Comparison of ENCODE assay signal across 8 cellular contexts in the genomic region with DNA sequence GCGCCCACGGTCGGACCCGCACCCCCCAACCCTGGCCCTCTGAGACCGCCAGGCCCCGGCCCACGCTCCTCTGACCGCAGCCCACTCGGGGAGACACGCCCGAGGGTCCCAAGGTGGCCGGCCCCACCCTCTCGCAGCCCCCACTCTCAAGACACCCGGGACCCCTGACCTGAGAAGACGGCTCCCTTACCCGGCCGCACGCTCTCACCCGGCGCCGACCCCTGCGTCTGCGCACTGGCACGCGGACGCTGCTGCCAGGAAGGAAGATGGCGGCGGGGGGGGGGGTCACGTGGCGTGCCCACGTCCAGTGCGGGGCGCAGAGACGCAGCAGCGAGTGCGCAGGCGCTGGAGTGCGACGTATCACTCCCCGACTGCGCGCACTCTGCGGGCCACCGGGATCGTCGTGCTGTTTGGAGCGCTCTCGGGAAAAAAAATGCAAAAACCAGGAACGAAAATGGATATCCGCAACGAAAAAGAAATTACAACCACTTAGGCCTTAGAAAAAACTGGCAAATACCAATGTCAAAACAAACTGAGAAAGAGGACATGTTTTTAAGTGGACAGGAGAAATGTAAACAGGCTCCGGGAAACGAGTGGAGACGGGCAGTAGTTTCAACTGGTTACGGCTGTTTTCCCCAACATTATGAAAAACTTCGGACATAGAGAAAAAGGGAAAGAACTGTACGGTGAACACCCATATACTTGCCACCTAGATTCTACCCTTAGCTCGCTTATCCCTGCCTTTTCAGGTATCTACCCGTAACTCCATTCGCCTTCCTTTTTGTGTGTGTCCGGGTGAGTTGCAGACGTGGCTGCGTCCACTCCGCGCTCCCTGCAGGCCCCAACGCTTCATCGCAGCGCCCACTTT. TPM values are rescaled to one million over a fixed set of nuclear protein-coding genes. Genes with fewer than 3 reads are reported as not detected.
DNase-seq lines count a peak whose midpoint lies in the region; ATAC-seq and TF ChIP-seq lines count a peak whose summit lies in the region.

Gene MRPL36, minus strand, starts transcription at position 236 of the 868 bp plus-strand sequence. CDS start 902 bp downstream, outside the sequence.

- H3K9me3 ChIP-seq in colonic mucosa: no peaks in the 10 kb centered on the region

- H3K9ac ChIP-seq in colonic mucosa (ENCODE audit: low read depth in 2 of 2, low read length in 2 of 2): peak within 1 kb of the TSS; percentile 82 to 85

- H3K27me3 ChIP-seq in colonic mucosa: no peaks in the 10 kb centered on the region

- peaks cover 4% of the 10 kb centered on the region for H3K4me1 ChIP-seq in colonic mucosa

- TF ChIP-seq CTCF in colonic mucosa (IDR thresholded peaks at IDR 0.05): no peak

- H3K4me3 Mint-ChIP-seq in activated CD4-positive, alpha-beta T cell treated with anti-CD3 and anti-CD28 coated beads, Interleukin-2, amount 10 ng/mL, durations not matched to agents 24 days and 14 days: peak within 1 kb of the TSS; percentile 90

- H3K9me3 Mint-ChIP-seq in activated CD4-positive, alpha-beta T cell treated with anti-CD3 and anti-CD28 coated beads, Interleukin-2, amount 10 ng/mL, durations not matched to agents 24 days and 14 days: no peaks in the 10 kb centered on the region

- peaks cover 59% of the 10 kb centered on the region for H3K36me3 Mint-ChIP-seq in activated CD4-positive, alpha-beta T cell treated with anti-CD3 and anti-CD28 coated beads, Interleukin-2, amount 10 ng/mL, durations not matched to agents 24 days and 14 days (ENCODE audit: low read depth)

- peak within 1 kb of the TSS; percentile 93 for H3K27ac Mint-ChIP-seq in activated CD4-positive, alpha-beta T cell treated with anti-CD3 and anti-CD28 coated beads, Interleukin-2, amount 10 ng/mL, durations not matched to agents 24 days and 14 days

- peak within 1 kb of the TSS; percentile 81 for H3K4me3 ChIP-seq in colonic mucosa

- H3K4me1 Mint-ChIP-seq in activated CD4-positive, alpha-beta T cell treated with anti-CD3 and anti-CD28 coated beads, Interleukin-2, amount 10 ng/mL, durations not matched to agents 24 days and 14 days: peaks cover 49% of the 10 kb centered on the region

- no peaks in the 10 kb centered on the region for H3K36me3 ChIP-seq in colonic mucosa

- peak; percentile 32 for ATAC-seq in HG03469 (IDR thresholded peaks at IDR 0.05; ENCODE audit: unreplicated experiment)

- intact Hi-C loops in activated CD4-positive, alpha-beta T cell treated with anti-CD3 and anti-CD28 coated beads, Interleukin-2, amount 10 ng/mL, durations not matched to agents 24 days and 14 days (cut with micrococcal nuclease): loop anchor here (2.0 to 10.0 kb wide), 4 partner anchors 38 to 485 kb away; partner anchors contain the start of genes CLPTM1L and LPCAT1
- intact Hi-C loops in colonic mucosa (cut with DNase I): no loop called here

- H3K27me3 Mint-ChIP-seq in activated CD4-positive, alpha-beta T cell treated with anti-CD3 and anti-CD28 coated beads, Interleukin-2, amount 10 ng/mL, durations not matched to agents 24 days and 14 days: no peaks in the 10 kb centered on the region

- peak within 1 kb of the TSS; percentile 80 for H3K27ac ChIP-seq in colonic mucosa

- DNase-seq in Ammon's horn (ENCODE audit: low spot score) (peak; percentile 92), GM19240 (ENCODE audit: insufficient read length, low spot score) (peak; percentile 73), NCI-H69 (lab: John Stamatoyannopoulos, UW) (peak; percentile 97), colonic mucosa (peak; percentile 94), kidney tubule cell (ENCODE audit: low spot score) (peak; percentile 91)
- peak; percentile 97 for DNase-seq in activated CD4-positive, alpha-beta T cell treated with anti-CD3 and anti-CD28 coated beads, Interleukin-2, amount 10 ng/mL, durations not matched to agents 24 days and 14 days
- peak; percentile 82 to 89 for DNase-seq in stimulated activated CD4-positive, alpha-beta T cell treated with anti-CD3 and anti-CD28 coated beads, Interleukin-1b, Interleukin-23, amount 100 ng/mL, for 1 hour (ENCODE audit: low read depth in 2 of 2)

RNA-seq across cellular contexts. Expression of gene MRPL36, which starts in this region (rescaled TPM):
- total RNA-seq in activated CD4-positive, alpha-beta T cell treated with anti-CD3 and anti-CD28 coated beads, Interleukin-2, amount 10 ng/mL, durations not matched to agents 24 days and 14 days: 107 and 108 TPM in 2 replicates
- 10 to 100 TPM; 33.0 to 56.3 TPM for total RNA-seq in colonic mucosa

Comparison
In these comparisons a context has a peak if more than half of its experiments do, and no peak if none do; other contexts are left out.
1. Peak in every context shown above with its lines: DNase-seq, ATAC-seq, H3K4me3 ChIP-seq and H3K27ac ChIP-seq.